ENCODE assay signal across 8 cellular contexts in the genomic region with DNA sequence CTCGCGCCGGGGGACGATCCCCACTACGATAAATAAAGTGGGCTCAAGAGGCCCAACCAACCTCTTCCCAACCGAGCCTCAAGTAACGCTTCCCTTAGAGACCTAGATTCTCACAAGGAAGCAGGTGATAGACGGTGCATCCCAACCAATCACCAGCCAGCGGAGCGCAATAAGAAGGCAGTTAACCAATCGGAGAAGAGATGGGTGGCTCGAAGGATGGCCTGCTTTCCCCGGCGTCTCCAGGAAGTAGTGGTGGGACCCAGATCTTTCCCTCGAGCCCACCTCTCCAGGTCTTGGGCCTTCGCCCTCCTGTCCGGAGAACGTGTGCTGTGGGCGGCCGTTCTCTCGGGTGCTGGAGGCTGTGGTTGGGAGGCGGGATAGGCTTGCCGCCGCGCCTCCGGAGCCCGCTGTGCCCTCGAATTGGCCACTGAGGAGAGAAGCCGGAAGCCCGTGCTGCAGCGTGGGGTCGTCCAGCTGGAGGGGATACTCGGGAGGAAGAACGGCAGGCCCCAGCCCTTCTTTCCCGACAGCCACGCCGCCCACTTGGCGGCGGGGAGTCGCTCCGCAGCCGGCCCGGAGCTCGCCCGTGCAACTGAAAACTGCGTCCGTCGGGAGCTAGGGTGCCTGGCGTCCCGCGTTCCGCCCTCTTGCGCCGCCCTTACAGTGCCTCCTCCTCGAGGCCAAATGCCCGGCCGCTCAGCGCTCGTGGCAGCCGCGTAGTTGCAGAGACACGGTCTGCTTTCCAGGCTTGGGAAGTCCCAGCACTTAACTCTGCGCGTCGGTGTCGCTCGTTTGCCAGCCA. TPM values are rescaled to one million over a fixed set of nuclear protein-coding genes. Genes with fewer than 3 reads are reported as not detected.
DNase-seq lines count a peak whose midpoint lies in the region; ATAC-seq and TF ChIP-seq lines count a peak whose summit lies in the region.

RNF6 (minus strand) TSS at position 594 of the 802 bp plus-strand sequence. CDS start 2,665 bp downstream, outside the sequence.

- H3K4me3 ChIP-seq in GM12875 (ENCODE audit: low read depth, low read length) = peak within 1 kb of the TSS; percentile 100
- H3K4me3 ChIP-seq in adipocyte (ENCODE audit: low read length) = peak within 1 kb of the TSS; percentile 97
- peak within 1 kb of the TSS; percentile 92 for H3K4me3 ChIP-seq in cardiac muscle cell
- H3K4me3 ChIP-seq in parathyroid adenoma (ENCODE audit: low read depth, low read length) = peak within 1 kb of the TSS; percentile 95
- peak within 1 kb of the TSS; percentile 80 to 100 (median 92) for H3K4me3 ChIP-seq in tibial nerve

- peaks cover 33% of the 10 kb centered on the region for H3K36me3 ChIP-seq in adipocyte (ENCODE audit: control insufficient read depth, insufficient read depth, low read length, severe bottlenecking)
- H3K36me3 ChIP-seq in cardiac muscle cell = peaks cover 26% of the 10 kb centered on the region
- H3K36me3 ChIP-seq in parathyroid adenoma (ENCODE audit: control insufficient read depth, insufficient read depth, low read length) = no peaks in the 10 kb centered on the region
- peaks cover 0 to 29% (median 12%) of the 10 kb centered on the region in 3 donors for H3K36me3 ChIP-seq in tibial nerve

- peak; percentile 24 to 42 for TF ChIP-seq POLR2A in tibial nerve (IDR thresholded peaks at IDR 0.05)

- peak; percentile 77 for DNase-seq in NCI-H1436 (lab: John Stamatoyannopoulos, UW)
- peak; percentile 83 for DNase-seq in T follicular helper cell (ENCODE audit: low read depth)
- DNase-seq in adipocyte (ENCODE audit: low read depth) = peak; percentile 99
- DNase-seq in cardiac muscle cell (ENCODE audit: low read depth in 1 of 2, low spot score in 1 of 2) = peak; percentile 95 to 99
- DNase-seq in tibial nerve (ENCODE audit: low spot score in 2 of 2) = peak; percentile 89 to 97

- H3K9me3 ChIP-seq in adipocyte (ENCODE audit: control insufficient read depth, low read length) (no peaks in the 10 kb centered on the region), cardiac muscle cell (ENCODE audit: low read depth) (no peaks in the 10 kb centered on the region), parathyroid adenoma (ENCODE audit: control insufficient read depth, low read length) (no peaks in the 10 kb centered on the region), tibial nerve (no peaks in the 10 kb centered on the region)

- no peaks in the 10 kb centered on the region for H3K27me3 ChIP-seq in adipocyte (replicated peaks; ENCODE audit: control insufficient read depth, insufficient read depth, low read length)
- no peaks in the 10 kb centered on the region for H3K27me3 ChIP-seq in cardiac muscle cell
- H3K27me3 ChIP-seq in parathyroid adenoma (ENCODE audit: control insufficient read depth, insufficient read depth, low read length) = no peaks in the 10 kb centered on the region
- H3K27me3 ChIP-seq in tibial nerve = no peaks in the 10 kb centered on the region

- H3K4me1 ChIP-seq in adipocyte (ENCODE audit: control insufficient read depth, insufficient read depth, low read length) (peaks cover 33% of the 10 kb centered on the region), cardiac muscle cell (ENCODE audit: low read depth) (peaks cover 14% of the 10 kb centered on the region), parathyroid adenoma (no peaks in the 10 kb centered on the region), tibial nerve (peaks cover 0 to 37% (median 12%) of the 10 kb centered on the region in 4 donors)

- TF ChIP-seq EP300 in tibial nerve (IDR thresholded peaks at IDR 0.05) = peak in 1 of 2 donors; percentile 73

- peak within 1 kb of the TSS; percentile 99 for H2AFZ ChIP-seq in parathyroid adenoma

- peak; percentile 98 for ATAC-seq in HG02798 (IDR thresholded peaks at IDR 0.05; ENCODE audit: poor library complexity, unreplicated experiment)

- TF ChIP-seq CTCF in GM12875 (IDR thresholded peaks at IDR 0.05; ENCODE audit: borderline replicate concordance, insufficient read depth, low read depth, low read length) = 0 out of 2 replicates have a peak, but pooled peaks have one; percentile 12
- no peak for TF ChIP-seq CTCF in cardiac muscle cell (IDR thresholded peaks at IDR 0.05; ENCODE audit: low read depth, low read length)
- no peak for TF ChIP-seq CTCF in parathyroid adenoma (IDR thresholded peaks at IDR 0.05)
- TF ChIP-seq CTCF in tibial nerve (IDR thresholded peaks at IDR 0.05) = peak in 1 of 5 experiments; percentile 47

- H3K27ac ChIP-seq in cardiac muscle cell = peak within 1 kb of the TSS; percentile 97
- H3K27ac ChIP-seq in parathyroid adenoma = peak within 1 kb of the TSS; percentile 94
- H3K27ac ChIP-seq in tibial nerve = peak within 1 kb of the TSS; percentile 89 to 96 (median 92)

- no peaks in the 10 kb centered on the region for H3K79me2 ChIP-seq in parathyroid adenoma

- 0 to 1% methylated on average over 26 to 39 of the region's 67 CpGs for WGBS in tibial nerve, 2 donors

- peak within 1 kb of the TSS; percentile 99 for H3K9ac ChIP-seq in adipocyte (ENCODE audit: low read length)
- H3K9ac ChIP-seq in parathyroid adenoma = peak within 1 kb of the TSS; percentile 87

- H3K4me2 ChIP-seq in parathyroid adenoma (ENCODE audit: low read length) = peak within 1 kb of the TSS; percentile 93

RNA-seq across cellular contexts. Expression of gene RNF6, which starts in this region (rescaled TPM):
- total RNA-seq in cardiac muscle cell (17.0 and 19.4 TPM in 2 replicates), tibial nerve (10 to 100 TPM; 17.1 to 22.8 (median 19.3) TPM)
- 23.7 and 25.0 TPM in 2 replicates for polyA plus RNA-seq in cardiac muscle cell

Comparison
In these comparisons a context has a peak if more than half of its experiments do, and no peak if none do; other contexts are left out.
1. Peak in every context shown above with its lines: DNase-seq, ATAC-seq, H3K4me3 ChIP-seq and H3K27ac ChIP-seq.